1 cellular context compared by ENCODE assay signal in genomic region chr2:187842315-187842714, GRCh38.
TF ChIP-seq lines count a peak whose summit lies in the region.

No MANE protein-coding gene starts in this region.

TF ChIP-seq in HepG2, 621 proteins besides CTCF, POLR2A, EP300 and RAD21 (continued from another document):
- TF ChIP-seq ZBTB10 (CRISPR knock-in tag; IDR thresholded peaks at IDR 0.05; ENCODE audit: borderline replicate concordance) (no peak), ZFP36 (IDR thresholded peaks at IDR 0.05; ENCODE audit: borderline replicate concordance, low read depth, low read length, partially characterized antibody) (no peak), ZNF225 (CRISPR knock-in tag; IDR thresholded peaks at IDR 0.05) (no peak), ZSCAN9 (CRISPR knock-in tag; IDR thresholded peaks at IDR 0.05; ENCODE audit: borderline replicate concordance) (no peak), ZNF343 (CRISPR knock-in tag; IDR thresholded peaks at IDR 0.05) (no peak), CEBPZ (IDR thresholded peaks at IDR 0.05; ENCODE audit: low read length) (no peak), ZNF674 (CRISPR knock-in tag; IDR thresholded peaks at IDR 0.05; ENCODE audit: low read depth) (no peak)
